1 cellular context compared by ENCODE assay signal in genomic region chr17:18224428-18225120, GRCh38.
TF ChIP-seq lines count a peak whose summit lies in the region.

No MANE protein-coding gene starts in this region.

TF ChIP-seq in HepG2, 621 proteins besides CTCF, POLR2A, EP300 and RAD21 (continued from another document and continues in another):
- TF ChIP-seq TFDP1 (CRISPR knock-in tag; IDR thresholded peaks at IDR 0.05; ENCODE audit: borderline replicate concordance) (no peak; the same call in 1 of the 2 replicates), TIGD3 (CRISPR knock-in tag; IDR thresholded peaks at IDR 0.05; ENCODE audit: borderline replicate concordance) (peak; percentile 35; the same call in 1 of the 2 replicates), HOXD1 (CRISPR knock-in tag; IDR thresholded peaks at IDR 0.05) (no peak), TCF7 (IDR thresholded peaks at IDR 0.05; ENCODE audit: low read depth) (no peak), ZNF431 (CRISPR knock-in tag; IDR thresholded peaks at IDR 0.05; ENCODE audit: borderline replicate concordance, low read depth) (0 out of 2 replicates have a peak, but pooled peaks have one; percentile 21), ZNF354B (CRISPR knock-in tag; IDR thresholded peaks at IDR 0.05) (0 out of 2 replicates have a peak, but pooled peaks have one; percentile 19), POGK (CRISPR knock-in tag; conservative IDR thresholded peaks at IDR 0.05) (peak; percentile 61; the same call in 1 of the 2 replicates), ZNF501 (CRISPR knock-in tag; IDR thresholded peaks at IDR 0.05) (0 out of 2 replicates have a peak, but pooled peaks have one; percentile 34), TCF7L2 (IDR thresholded peaks at IDR 0.05; ENCODE audit: low read depth, low read length) (no peak), MTF2 (CRISPR knock-in tag; IDR thresholded peaks at IDR 0.05; ENCODE audit: borderline replicate concordance) (no peak), SMYD3 (CRISPR knock-in tag; IDR thresholded peaks at IDR 0.05) (0 out of 2 replicates have a peak, but pooled peaks have one; percentile 42), ZNF253 (CRISPR knock-in tag; IDR thresholded peaks at IDR 0.05; ENCODE audit: borderline replicate concordance) (no peak), ZBTB7B (CRISPR knock-in tag; IDR thresholded peaks at IDR 0.05) (peak; percentile 52; the same call in 1 of the 2 replicates), DR1 (CRISPR knock-in tag; IDR thresholded peaks at IDR 0.05) (peak; percentile 15; the same call in 1 of the 2 replicates), TCF12 (IDR thresholded peaks at IDR 0.05) (no peak), TCF12 (CRISPR knock-in tag; IDR thresholded peaks at IDR 0.05) (no peak), ZNF280B (CRISPR knock-in tag; IDR thresholded peaks at IDR 0.05; ENCODE audit: borderline replicate concordance) (peak; percentile 53; the same call in 1 of the 2 replicates), IKZF4 (CRISPR knock-in tag; IDR thresholded peaks at IDR 0.05; ENCODE audit: borderline replicate concordance, low read depth, not compliant biosample characterization) (no peak), ZXDC (CRISPR knock-in tag; IDR thresholded peaks at IDR 0.05) (peak; percentile 16; the same call in 1 of the 2 replicates), THAP11 (CRISPR knock-in tag; IDR thresholded peaks at IDR 0.05) (peak; percentile 70; the same call in 1 of the 2 replicates), NPAS2 (CRISPR knock-in tag; IDR thresholded peaks at IDR 0.05; ENCODE audit: borderline replicate concordance) (no peak), HOXA5 (CRISPR knock-in tag; IDR thresholded peaks at IDR 0.05) (peak; percentile 66; the same call in 1 of the 2 replicates), BRD4 (CRISPR knock-in tag; IDR thresholded peaks at IDR 0.05) (0 out of 2 replicates have a peak, but pooled peaks have one; percentile 24), ZBTB49 (CRISPR knock-in tag; IDR thresholded peaks at IDR 0.05; ENCODE audit: borderline replicate concordance) (no peak), PATZ1 (CRISPR knock-in tag; IDR thresholded peaks at IDR 0.05) (peak; percentile 90), GATAD2A (CRISPR knock-in tag; IDR thresholded peaks at IDR 0.05) (peak; percentile 32; the same call in 1 of the 2 replicates), HNRNPLL (IDR thresholded peaks at IDR 0.05; ENCODE audit: low read depth, low read length, poor library complexity, severe bottlenecking) (peak; percentile 43), FOXK1 (CRISPR knock-in tag; IDR thresholded peaks at IDR 0.05; ENCODE audit: borderline replicate concordance, low read depth) (0 out of 2 replicates have a peak, but pooled peaks have one; percentile 14), ZMYM3 (CRISPR knock-in tag; IDR thresholded peaks at IDR 0.05) (no peak), ZNF891 (CRISPR knock-in tag; IDR thresholded peaks at IDR 0.05) (peak; percentile 36; the same call in 1 of the 2 replicates), ZNF615 (CRISPR knock-in tag; IDR thresholded peaks at IDR 0.05; ENCODE audit: borderline replicate concordance) (no peak), MYPOP (CRISPR knock-in tag; IDR thresholded peaks at IDR 0.05) (0 out of 2 replicates have a peak, but pooled peaks have one; percentile 65), BCLAF1 (IDR thresholded peaks at IDR 0.05) (no peak), GMEB2 (CRISPR knock-in tag; IDR thresholded peaks at IDR 0.05; ENCODE audit: low read depth) (no peak)
